ENCODE assay signal across 19 cellular contexts in the genomic region with DNA sequence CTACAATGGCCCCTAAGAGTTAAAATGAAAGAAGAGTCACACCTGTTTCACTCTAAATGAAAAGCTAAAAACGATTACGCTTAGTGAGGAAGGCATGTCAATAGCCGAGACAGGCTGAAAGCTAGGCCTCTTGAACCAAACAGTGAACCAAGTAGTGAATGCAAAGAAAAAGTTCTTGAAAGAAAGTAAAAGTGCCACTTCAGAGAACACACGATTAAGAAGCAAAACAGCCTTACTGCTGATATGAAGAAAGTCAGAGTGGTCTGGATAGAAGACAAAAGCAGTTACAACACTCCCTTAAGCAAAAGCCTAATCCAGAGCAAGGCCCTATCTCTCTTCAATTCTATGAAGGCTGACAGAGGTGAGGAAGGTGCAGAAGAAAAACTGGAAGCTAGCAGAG.
"Had no signal": no experiment of that assay in that cellular context is flagged by ENCODE, and none has a peak within 500 bp of the region (broad histone marks: within the 10 kb centered on the region; RNA-seq: fewer than 3 reads in every experiment).

No MANE protein-coding gene starts in this region.

- H3K4me1 ChIP-seq: colonic mucosa, tibial artery had no signal

- DNase-seq: activated CD4-positive, alpha-beta T cell treated with anti-CD3 and anti-CD28 coated beads for 1 hour; activated CD4-positive, alpha-beta T cell treated with anti-CD3 and anti-CD28 coated beads, Interleukin-2, amount 50 U/mL, for 1 hour; activated CD8-positive, alpha-beta T cell treated with anti-CD3 and anti-CD28 coated beads, Interleukin-2, amount 10 ng/mL, durations not matched to agents 7 days and 5 days; activated gamma-delta T cell; activated naive CD4-positive, alpha-beta T cell treated with anti-CD3 and anti-CD28 coated beads, Interleukin-2, amount 50 U/mL, for 16 hours; colonic mucosa; dorsolateral prefrontal cortex; effector memory CD8-positive, alpha-beta T cell; esophagus squamous epithelium; heart right ventricle; lower lobe of right lung; naive thymus-derived CD4-positive, alpha-beta T cell; spleen; stimulated activated CD4-positive, alpha-beta T cell treated with anti-CD3 and anti-CD28 coated beads, Interleukin-4, amount 100 ng/mL, for 1 hour; stimulated activated naive CD4-positive, alpha-beta T cell; T-helper 1 cell; tibial artery had no signal

- H3K27ac ChIP-seq: colonic mucosa, esophagus squamous epithelium, heart right ventricle, lower lobe of right lung, spleen, tibial artery had no signal

- H3K4me3 ChIP-seq: colonic mucosa, dorsolateral prefrontal cortex, esophagus squamous epithelium, heart right ventricle, lower lobe of right lung, spleen, tibial artery had no signal

- H3K9me3 ChIP-seq: colonic mucosa, esophagus squamous epithelium, heart right ventricle, lower lobe of right lung, spleen, tibial artery had no signal

- H3K27me3 ChIP-seq: colonic mucosa, dorsolateral prefrontal cortex, esophagus squamous epithelium, heart right ventricle, spleen, tibial artery had no signal

- H3K36me3 ChIP-seq: colonic mucosa, esophagus squamous epithelium, heart right ventricle, lower lobe of right lung, spleen, tibial artery had no signal

- ATAC-seq: activated CD8-positive, alpha-beta T cell treated with anti-CD3 and anti-CD28 coated beads, Interleukin-2, amount 10 ng/mL, durations not matched to agents 7 days and 5 days; effector memory CD8-positive, alpha-beta T cell; heart right ventricle; lower lobe of right lung; naive thymus-derived CD4-positive, alpha-beta T cell had no signal

- FAIRE-seq: astrocyte, keratinocyte had no signal
